In the genomic region with DNA sequence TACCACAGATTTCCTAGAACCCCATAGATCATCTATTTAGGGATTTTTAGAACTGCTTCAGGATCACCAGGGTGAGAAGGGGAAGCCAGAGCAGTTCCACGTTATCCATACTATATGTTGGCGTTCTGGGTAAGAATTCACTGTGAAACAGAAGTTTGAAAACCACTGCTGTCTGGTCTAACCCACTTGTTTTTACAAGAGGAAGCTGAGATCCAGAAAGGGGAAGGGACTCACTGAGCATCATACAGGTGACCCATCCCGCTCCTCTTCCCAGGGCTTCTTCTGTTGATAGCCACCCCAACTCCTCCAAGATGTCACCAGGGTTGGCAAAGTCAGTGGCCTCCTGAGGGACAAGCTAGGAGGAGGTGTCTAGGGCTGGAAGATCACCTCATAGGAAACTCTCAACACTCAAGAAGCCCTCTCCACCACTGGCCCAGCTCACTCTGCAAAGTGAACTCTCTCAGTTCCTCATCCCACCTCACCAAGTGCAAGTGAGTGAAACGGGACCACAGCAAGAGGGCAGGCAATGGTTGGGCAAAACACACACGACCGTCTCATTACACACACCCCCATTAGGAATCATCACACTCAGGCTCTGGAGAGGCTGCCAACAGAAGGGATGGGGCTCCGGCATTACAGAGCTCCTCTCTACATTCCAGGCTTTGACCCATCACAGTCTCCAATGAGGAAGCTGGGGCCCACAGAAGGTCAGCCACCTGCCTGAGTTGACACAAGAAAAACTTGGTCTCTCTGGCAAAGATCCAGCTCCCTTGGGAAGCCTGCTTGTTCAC, we compare ENCODE assay signal across 1 cellular context.
TF ChIP-seq lines count a peak whose summit lies in the region.

No MANE protein-coding gene starts in this region.

TF ChIP-seq in HepG2, 621 proteins besides CTCF, POLR2A, EP300 and RAD21:
- peak; percentile 41 for TF ChIP-seq TEAD3 (CRISPR knock-in tag; optimal IDR thresholded peaks at IDR 0.05; ENCODE audit: borderline replicate concordance)
- TF ChIP-seq, protein P1, sequence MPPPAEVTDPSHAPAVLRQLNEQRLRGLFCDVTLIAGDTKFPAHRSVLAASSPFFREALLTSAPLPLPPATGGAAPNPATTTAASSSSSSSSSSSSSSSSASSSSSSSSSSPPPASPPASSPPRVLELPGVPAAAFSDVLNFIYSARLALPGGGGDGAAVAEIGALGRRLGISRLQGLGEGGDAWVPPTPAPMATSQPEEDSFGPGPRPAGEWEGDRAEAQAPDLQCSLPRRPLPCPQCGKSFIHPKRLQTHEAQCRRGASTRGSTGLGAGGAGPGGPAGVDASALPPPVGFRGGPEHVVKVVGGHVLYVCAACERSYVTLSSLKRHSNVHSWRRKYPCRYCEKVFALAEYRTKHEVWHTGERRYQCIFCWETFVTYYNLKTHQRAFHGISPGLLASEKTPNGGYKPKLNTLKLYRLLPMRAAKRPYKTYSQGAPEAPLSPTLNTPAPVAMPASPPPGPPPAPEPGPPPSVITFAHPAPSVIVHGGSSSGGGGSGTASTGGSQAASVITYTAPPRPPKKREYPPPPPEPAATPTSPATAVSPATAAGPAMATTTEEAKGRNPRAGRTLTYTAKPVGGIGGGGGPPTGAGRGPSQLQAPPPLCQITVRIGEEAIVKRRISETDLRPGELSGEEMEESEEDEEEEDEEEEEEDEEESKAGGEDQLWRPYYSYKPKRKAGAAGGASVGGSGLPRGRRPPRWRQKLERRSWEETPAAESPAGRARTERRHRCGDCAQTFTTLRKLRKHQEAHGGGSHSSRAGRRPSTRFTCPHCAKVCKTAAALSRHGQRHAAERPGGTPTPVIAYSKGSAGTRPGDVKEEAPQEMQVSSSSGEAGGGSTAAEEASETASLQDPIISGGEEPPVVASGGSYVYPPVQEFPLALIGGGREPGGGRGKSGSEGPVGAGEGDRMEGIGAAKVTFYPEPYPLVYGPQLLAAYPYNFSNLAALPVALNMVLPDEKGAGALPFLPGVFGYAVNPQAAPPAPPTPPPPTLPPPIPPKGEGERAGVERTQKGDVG (CRISPR knock-in tag; IDR thresholded peaks at IDR 0.05; ENCODE audit: borderline replicate concordance): no peak
- TF ChIP-seq, protein P2, sequence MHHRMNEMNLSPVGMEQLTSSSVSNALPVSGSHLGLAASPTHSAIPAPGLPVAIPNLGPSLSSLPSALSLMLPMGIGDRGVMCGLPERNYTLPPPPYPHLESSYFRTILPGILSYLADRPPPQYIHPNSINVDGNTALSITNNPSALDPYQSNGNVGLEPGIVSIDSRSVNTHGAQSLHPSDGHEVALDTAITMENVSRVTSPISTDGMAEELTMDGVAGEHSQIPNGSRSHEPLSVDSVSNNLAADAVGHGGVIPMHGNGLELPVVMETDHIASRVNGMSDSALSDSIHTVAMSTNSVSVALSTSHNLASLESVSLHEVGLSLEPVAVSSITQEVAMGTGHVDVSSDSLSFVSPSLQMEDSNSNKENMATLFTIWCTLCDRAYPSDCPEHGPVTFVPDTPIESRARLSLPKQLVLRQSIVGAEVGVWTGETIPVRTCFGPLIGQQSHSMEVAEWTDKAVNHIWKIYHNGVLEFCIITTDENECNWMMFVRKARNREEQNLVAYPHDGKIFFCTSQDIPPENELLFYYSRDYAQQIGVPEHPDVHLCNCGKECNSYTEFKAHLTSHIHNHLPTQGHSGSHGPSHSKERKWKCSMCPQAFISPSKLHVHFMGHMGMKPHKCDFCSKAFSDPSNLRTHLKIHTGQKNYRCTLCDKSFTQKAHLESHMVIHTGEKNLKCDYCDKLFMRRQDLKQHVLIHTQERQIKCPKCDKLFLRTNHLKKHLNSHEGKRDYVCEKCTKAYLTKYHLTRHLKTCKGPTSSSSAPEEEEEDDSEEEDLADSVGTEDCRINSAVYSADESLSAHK (CRISPR knock-in tag; IDR thresholded peaks at IDR 0.05; ENCODE audit: borderline replicate concordance): no peak
TF ChIP-seq in HepG2: peak in this region for 1.
